Comparison of ENCODE assay signal across 1 cellular context in the genomic region with DNA sequence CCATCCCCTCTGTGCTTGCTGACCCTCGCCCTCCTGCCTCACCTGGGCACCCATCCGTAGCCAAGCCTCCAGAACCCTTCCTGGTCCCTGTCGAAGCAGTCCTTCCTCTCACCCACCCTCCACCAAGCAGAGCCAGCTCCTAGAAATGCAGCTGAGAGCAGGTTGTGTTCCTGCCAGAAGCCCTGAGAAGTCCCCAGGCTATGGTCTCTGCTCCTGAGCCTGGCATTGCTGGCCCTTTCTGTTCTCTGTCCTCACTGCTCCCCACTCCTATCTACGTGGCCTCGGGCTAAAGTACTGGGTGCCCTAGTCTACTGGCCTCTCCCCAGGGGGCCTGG.
TF ChIP-seq lines count a peak whose summit lies in the region.

No MANE protein-coding gene starts in this region.

TF ChIP-seq in IMR-90, 13 proteins besides CTCF, POLR2A, EP300 and RAD21 (continued from another document):
- TF ChIP-seq RCOR1 (IDR thresholded peaks at IDR 0.05; ENCODE audit: insufficient replicate concordance, low read length) (no peak), MAFK (IDR thresholded peaks at IDR 0.05; ENCODE audit: low read depth, low read length) (no peak)
